ENCODE assay signal across 13 cellular contexts in the genomic region with DNA sequence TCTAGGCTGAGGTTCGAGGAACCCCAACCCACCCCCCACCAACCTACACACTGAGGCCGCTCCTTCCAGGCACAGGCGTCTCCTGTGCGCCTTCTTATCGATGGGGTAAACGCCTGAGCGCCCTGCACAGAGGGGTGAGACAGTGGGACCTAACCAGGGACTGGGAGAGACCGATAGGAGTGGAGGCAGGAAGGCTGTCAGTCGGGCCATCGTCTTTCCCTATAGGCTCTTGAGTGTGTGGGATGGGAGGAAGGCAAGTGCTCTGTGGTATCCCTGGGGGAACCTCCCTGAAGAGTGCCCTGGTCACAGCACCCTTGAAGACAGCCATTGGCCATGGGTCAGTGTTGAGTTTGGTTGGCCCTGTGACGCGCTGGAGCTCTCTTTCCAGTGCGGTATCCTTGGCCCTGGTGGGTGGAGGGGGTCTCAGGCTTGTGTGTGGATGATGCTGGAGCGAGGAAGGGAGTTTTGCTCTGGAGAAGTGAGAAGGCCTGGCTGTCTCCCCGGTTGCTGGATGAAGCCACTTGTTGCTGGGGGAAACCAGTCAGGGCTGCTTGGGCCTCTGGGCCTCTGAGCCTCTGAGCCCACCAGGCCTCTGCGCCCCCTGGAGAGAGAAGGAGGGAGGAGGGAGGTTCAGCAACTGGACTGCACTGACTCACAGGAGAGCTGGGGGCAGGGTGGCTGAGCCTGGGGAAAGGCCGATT. TPM values are rescaled to one million over a fixed set of nuclear protein-coding genes. Genes with fewer than 3 reads are reported as not detected.
DNase-seq lines count a peak whose midpoint lies in the region; TF ChIP-seq lines count a peak whose summit lies in the region.
"Had no signal": no experiment of that assay in that cellular context is flagged by ENCODE, and none has a peak within 500 bp of the region (broad histone marks: within the 10 kb centered on the region; RNA-seq: fewer than 3 reads in every experiment).

No MANE protein-coding gene starts in this region.

- no CpG with 5 or more reads among the region's 17 CpGs for WGBS in H9 (ENCODE audit: extremely low coverage, insufficient read length, low lambda C conversion rate)

- H3K4me1 Mint-ChIP-seq in H9 (peaks cover 25 to 45% of the 10 kb centered on the region in 2 experiments), immature natural killer cell (peaks cover 14 to 16% of the 10 kb centered on the region in 2 donors)

- no peak overlapping the region for H4K5ac ChIP-seq in H9 (ENCODE audit: insufficient read length, low read depth, low read length)

- no peak overlapping the region for H3K27ac ChIP-seq in H9 (ENCODE audit: insufficient read length, low read depth, low read length)
- peak overlapping the region; percentile 100 for H3K27ac ChIP-seq in skeletal muscle tissue (ENCODE audit: low read depth, low read length)
- no peak overlapping the region for H3K27ac ChIP-seq in brain microvascular endothelial cell

- peaks cover 27% of the 10 kb centered on the region for H3K23me2 ChIP-seq in H9 (ENCODE audit: insufficient read length, low read depth, low read length, poor library complexity, severe bottlenecking)

- H2BK5ac ChIP-seq in H9 (ENCODE audit: insufficient read length, low read length): no peak overlapping the region

- no peak overlapping the region for H4K8ac ChIP-seq in H9 (replicated peaks; ENCODE audit: insufficient read length, low read depth, low read length)

- H3K23ac ChIP-seq in H9 (ENCODE audit: insufficient read length, low read depth, low read length): no peak overlapping the region

- no peak overlapping the region; the same call in 1 of the 2 replicates for H2BK15ac ChIP-seq in H9 (ENCODE audit: low read depth, low read length)

- H3K79me2 ChIP-seq in H9 (ENCODE audit: insufficient read depth, low read length): no peaks in the 10 kb centered on the region

- H3K36me3 ChIP-seq in skeletal muscle tissue (ENCODE audit: control insufficient read depth in 3 of 3, insufficient read depth in 3 of 3, low read length in 3 of 3) (no peaks in the 10 kb centered on the region), brain microvascular endothelial cell (replicated peaks) (no peaks in the 10 kb centered on the region)

- no peak overlapping the region for H2AFZ ChIP-seq in H9 (ENCODE audit: low read length)

- peaks cover 2 to 6% of the 10 kb centered on the region in 2 experiments; a peak in 4 of 5 replicates for H3K9me3 Mint-ChIP-seq in H9
- H3K9me3 Mint-ChIP-seq in immature natural killer cell: peaks cover 8 to 14% (median 11%) of the 10 kb centered on the region in 6 donors

- peaks cover 72% of the 10 kb centered on the region for H3K27me3 Mint-ChIP-seq in H9 (ENCODE audit: low read depth)
- peaks cover 16 to 29% (median 18%) of the 10 kb centered on the region in 3 donors for H3K27me3 Mint-ChIP-seq in immature natural killer cell (ENCODE audit: low read depth in 3 of 3)

- H4K91ac ChIP-seq in H9 (ENCODE audit: insufficient read length, low read depth, low read length): no peak overlapping the region

- H3K27ac Mint-ChIP-seq in H9: peak overlapping the region in 2 of 3 experiments; percentile 56 to 77; a peak in 2 of 7 replicates
- H3K27ac Mint-ChIP-seq in immature natural killer cell: no peak overlapping the region

- H2AK5ac ChIP-seq in H9 (ENCODE audit: insufficient read length, low read length): no peak overlapping the region

- H3K4me1 ChIP-seq in H9 (ENCODE audit: insufficient read depth, low read length) (peaks cover 5% of the 10 kb centered on the region; the same call in 1 of the 2 replicates), skeletal muscle tissue (ENCODE audit: control insufficient read depth in 3 of 3, insufficient read depth in 3 of 3, low read length in 3 of 3) (peaks cover 38 to 66% (median 48%) of the 10 kb centered on the region in 3 donors)

- DNase-seq in H9: peak; percentile 75
- peak; percentile 38 for DNase-seq in cerebellar cortex (ENCODE audit: low spot score)
- DNase-seq in left kidney (ENCODE audit: low read depth, low spot score): peak; percentile 90
- no peak for DNase-seq in immature natural killer cell
- no peak for DNase-seq in brain microvascular endothelial cell
- no peak for DNase-seq in NCI-H2029 (lab: John Stamatoyannopoulos, UW)
- no peak for DNase-seq in NCI-H1417 treated with DMSO at 0.1 percent for 48 hours (lab: John Stamatoyannopoulos, UW)
- DNase-seq: cerebellar nuclear complex; NCI-H446 treated with DMSO at 0.1 percent for 48 hours; stimulated activated CD4-positive, alpha-beta T cell treated with anti-CD3 and anti-CD28 coated beads, Interleukin-12 subunit alpha, Interleukin-12 subunit beta, amount 100 ng/mL, for 4 hours; T-helper 2 cell had no signal

- peak overlapping the region; percentile 70 to 88 for H3K4me3 Mint-ChIP-seq in H9
- peak overlapping the region in 2 of 5 donors; percentile 7 to 28 for H3K4me3 Mint-ChIP-seq in immature natural killer cell

- no peak overlapping the region for H3T11ph ChIP-seq in H9 (ENCODE audit: low read length)

- no peak overlapping the region for H2BK20ac ChIP-seq in H9 (ENCODE audit: low read depth, low read length, poor library complexity, severe bottlenecking)

- in situ Hi-C loops in brain microvascular endothelial cell (cut with HindIII; ENCODE audit: low pct_ligation_motif_present, low sequenced_read_pairs): no loop called here

- H3K27me3 ChIP-seq in H9 (ENCODE audit: insufficient read depth, low read length) (peaks cover 3% of the 10 kb centered on the region), skeletal muscle tissue (ENCODE audit: control insufficient read depth in 3 of 3, insufficient read depth in 3 of 3, low read length in 3 of 3) (peaks cover 0 to 7% (median 0%) of the 10 kb centered on the region in 3 donors), brain microvascular endothelial cell (replicated peaks) (peaks cover 35% of the 10 kb centered on the region)

- H2BK120ac ChIP-seq in H9 (ENCODE audit: low read depth, low read length, poor library complexity, severe bottlenecking): no peak overlapping the region

- H3K9me3 ChIP-seq in H9 (ENCODE audit: control insufficient read depth, low read depth, low read length) (no peaks in the 10 kb centered on the region), skeletal muscle tissue (ENCODE audit: control insufficient read depth in 3 of 3, low read length in 3 of 3) (no peaks in the 10 kb centered on the region)

- no peaks in the 10 kb centered on the region for H4K20me1 ChIP-seq in H9 (ENCODE audit: control insufficient read depth, insufficient read depth, insufficient read length)

- H2BK12ac ChIP-seq in H9 (ENCODE audit: insufficient read length, low read depth, low read length): no peak overlapping the region

- H3K9ac ChIP-seq in H9 (ENCODE audit: extremely low read depth, insufficient read length, low read length) (no peak overlapping the region), skeletal muscle tissue (ENCODE audit: low read depth in 1 of 3, low read length in 3 of 3) (peak overlapping the region; percentile 83 to 100 (median 83))

- peak overlapping the region; percentile 43 to 95 (median 61) for H3K4me3 ChIP-seq in skeletal muscle tissue (ENCODE audit: low read length in 3 of 3)
- H3K4me3 ChIP-seq in brain microvascular endothelial cell (ENCODE audit: low read depth, low read length): no peak overlapping the region

- H3K14ac ChIP-seq in H9 (ENCODE audit: insufficient read depth, low read length): peak overlapping the region; percentile 6; the same call in 1 of the 2 replicates

- H3K4ac ChIP-seq in H9 (ENCODE audit: low read depth, low read length): no peak overlapping the region

- no peak overlapping the region for H3K56ac ChIP-seq in H9 (ENCODE audit: insufficient read length, low read depth, low read length)

- peak overlapping the region; percentile 50 for H3K18ac ChIP-seq in H9 (ENCODE audit: insufficient read length, low read depth, low read length)

- H3K36me3 Mint-ChIP-seq in H9 (ENCODE audit: insufficient read depth in 1 of 3, low read depth in 3 of 3) (peaks cover 0 to 10% (median 2%) of the 10 kb centered on the region in 3 experiments; a peak in 4 of 7 replicates), immature natural killer cell (peaks cover under 1 to 7% (median 1%) of the 10 kb centered on the region in 3 donors)

- H3K4me2 ChIP-seq in H9 (ENCODE audit: insufficient read depth, insufficient read length, low read length): peak overlapping the region; percentile 60

- TF ChIP-seq CTCF in H9 (conservative IDR thresholded peaks at IDR 0.05): no peak
- TF ChIP-seq CTCF in brain microvascular endothelial cell (IDR thresholded peaks at IDR 0.05; ENCODE audit: low read depth, low read length, missing control alignments): no peak

- no peaks in the 10 kb centered on the region for H3K79me1 ChIP-seq in H9 (ENCODE audit: insufficient read depth, low read depth, low read length, poor library complexity, severe bottlenecking)

RNA-seq across cellular contexts. Expression of a gene that starts 1.7 kb away (rescaled TPM):
- total RNA-seq in H9 (2021) (15.2 and 15.5 TPM in 2 replicates), skeletal muscle tissue (44.4 TPM)
- polyA plus RNA-seq in immature natural killer cell: 1 to 10 TPM in 1 of 3 donors, under 1 TPM in 1, not detected in 1; 0.89 to 3.2 TPM
- total RNA-seq: HT1080 had no signal

RNA-seq across cellular contexts. Expression of a gene that starts 32.9 kb away (rescaled TPM):
- total RNA-seq in H9 (2021): not detected in 2 replicates
- 1.0 TPM for total RNA-seq in skeletal muscle tissue
- polyA plus RNA-seq in immature natural killer cell: 100 to 1,000 TPM; 357 to 514 (median 505) TPM
- total RNA-seq: HT1080 had no signal

Comparison
In these comparisons a context has a peak if more than half of its experiments do, and no peak if none do; other contexts are left out.
1. DNase-seq: peak in H9 (single experiment), cerebellar cortex (single experiment) and left kidney (single experiment); none in immature natural killer cell (0 of 3), brain microvascular endothelial cell (single experiment), NCI-H2029 (single experiment) and NCI-H1417 treated with DMSO at 0.1 percent for 48 hours (single experiment).
2. H3K27ac Mint-ChIP-seq: peak in H9 (2 of 3); none in immature natural killer cell (0 of 6).